ENCODE assay signal across 27 cellular contexts in the genomic region with DNA sequence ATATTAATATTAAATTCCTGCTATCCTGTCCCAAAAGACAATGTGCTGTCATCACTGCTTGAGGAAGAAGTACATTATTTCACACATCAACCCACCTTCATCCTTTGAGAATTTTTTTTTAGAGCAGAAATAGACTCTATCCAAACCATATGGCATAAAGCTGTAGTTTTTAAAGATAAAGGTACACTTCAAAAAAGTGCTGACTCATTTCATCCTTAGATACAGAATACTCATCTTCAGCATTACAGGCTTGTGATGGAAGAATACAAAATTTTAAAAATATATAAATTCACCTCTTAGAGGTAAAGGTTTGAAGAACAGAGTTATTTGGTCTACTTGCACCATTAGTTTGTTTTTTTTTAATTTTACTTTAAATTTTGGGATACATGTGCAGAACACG.
"Had no signal": no experiment of that assay in that cellular context is flagged by ENCODE, and none has a peak within 500 bp of the region (broad histone marks: within the 10 kb centered on the region; RNA-seq: fewer than 3 reads in every experiment).

No MANE protein-coding gene starts in this region.

- DNase-seq: colonic mucosa; cortex of kidney; effector CD8-positive, alpha-beta T cell; effector memory CD8-positive, alpha-beta T cell; endodermal cell; erythroblast; foreskin keratinocyte; heart left ventricle; hypothalamus; immature natural killer cell; left cardiac atrium; left lung; left ventricle myocardium superior; lower lobe of right lung; mesenchymal stem cell; mucosa of descending colon; naive B cell had no signal

- H3K79me2 ChIP-seq: hepatocyte had no signal

- H2AFZ ChIP-seq: hepatocyte had no signal

- H3K36me3 Mint-ChIP-seq: immature natural killer cell, mesothelial cell of epicardium, naive B cell had no signal

- H3K4me1 ChIP-seq: colonic mucosa, esophagus muscularis mucosa, foreskin keratinocyte, gastroesophageal sphincter, left lung, lower lobe of right lung had no signal

- H3K4me1 Mint-ChIP-seq: endodermal cell, immature natural killer cell, naive B cell had no signal

- H3K27ac Mint-ChIP-seq: dendritic cell treated with granulocyte-macrophage colony-stimulating factor and Interleukin-4, amounts not matched to agents 40 ng/mL and 50 ng/mL, for 4 days; effector memory CD8-positive, alpha-beta T cell; endodermal cell; immature natural killer cell; mesothelial cell of epicardium; naive B cell had no signal

- ATAC-seq: effector memory CD8-positive, alpha-beta T cell; foreskin keratinocyte; gastroesophageal sphincter; heart left ventricle; left cardiac atrium; left lung; left ventricle myocardium superior; lower lobe of right lung; mucosa of descending colon had no signal

- H3K27me3 Mint-ChIP-seq: naive B cell had no signal

- H3K4me3 ChIP-seq: colonic mucosa, esophagus muscularis mucosa, gastroesophageal sphincter, heart left ventricle, hepatocyte, left lung, lower lobe of right lung, mucosa of descending colon had no signal

- H3K36me3 ChIP-seq: colonic mucosa, esophagus muscularis mucosa, gastroesophageal sphincter, heart left ventricle, left lung, lower lobe of right lung had no signal

- H3K9me3 ChIP-seq: colonic mucosa, lower lobe of right lung, mucosa of descending colon had no signal

- FAIRE-seq: endometrium, frontal cortex, islet of Langerhans, keratinocyte had no signal

- H3K27me3 ChIP-seq: colonic mucosa, esophagus muscularis mucosa, foreskin keratinocyte, hepatocyte, left lung had no signal

- H3K27ac ChIP-seq: colonic mucosa, epithelial cell of prostate, esophagus muscularis mucosa, foreskin keratinocyte, gastroesophageal sphincter, heart left ventricle, hepatocyte, left lung, lower lobe of right lung had no signal

- H3K9me3 Mint-ChIP-seq: endodermal cell had no signal

- H3K4me3 Mint-ChIP-seq: dendritic cell treated with granulocyte-macrophage colony-stimulating factor and Interleukin-4, amounts not matched to agents 40 ng/mL and 50 ng/mL, for 4 days; effector memory CD8-positive, alpha-beta T cell; endodermal cell; immature natural killer cell; mesothelial cell of epicardium; naive B cell had no signal

- H3K4me2 ChIP-seq: hepatocyte had no signal
